27 cellular contexts compared by ENCODE assay signal in genomic region chr3:196177567-196177966, GRCh38. TPM values are rescaled to one million over a fixed set of nuclear protein-coding genes. Genes with fewer than 3 reads are reported as not detected.
A peak's percentile ranks its signal among the peaks of the same experiment; 100 is the strongest.
DNase-seq lines count a peak whose midpoint lies in the region; ATAC-seq and TF ChIP-seq lines count a peak whose summit lies in the region.
"Had no signal": no experiment of that assay in that cellular context is flagged by ENCODE, and none has a peak within 500 bp of the region (broad histone marks: within the 10 kb centered on the region; RNA-seq: fewer than 3 reads in every experiment).

No MANE protein-coding gene starts in this region.

- H3K4me3 Mint-ChIP-seq in activated CD4-positive, alpha-beta T cell treated with anti-CD3 and anti-CD28 coated beads, Interleukin-2, amount 10 ng/mL, durations not matched to agents 24 days and 14 days, result no peak overlapping the region
- no peak overlapping the region; the same call in 2 of the 3 replicates for H3K4me3 Mint-ChIP-seq in GM23338
- no peak overlapping the region for H3K4me3 Mint-ChIP-seq in chondrocyte (ENCODE audit: unreplicated experiment)
- H3K4me3 Mint-ChIP-seq: activated naive CD4-positive, alpha-beta T cell treated with anti-CD3 and anti-CD28 coated beads, Interleukin-2, amount 50 U/mL, for 24 hours; activated T-cell treated with anti-CD3 and anti-CD28 coated beads, Interleukin-2, amount 50 U/mL, for 4 hours; central memory CD8-positive, alpha-beta T cell had no signal

- H3K4me2 ChIP-seq in GM23338, result no peak overlapping the region

- no peak for DNase-seq in activated CD4-positive, alpha-beta T cell treated with anti-CD3 and anti-CD28 coated beads, Interleukin-2, amount 10 ng/mL, durations not matched to agents 24 days and 14 days
- no peak for DNase-seq in activated CD4-positive, alpha-beta T cell treated with anti-CD3 and anti-CD28 coated beads for 1 hour
- DNase-seq in GM23338 (ENCODE audit: low spot score), result no peak
- peak; percentile 59 for DNase-seq in chondrocyte (ENCODE audit: low spot score)
- no peak for DNase-seq in upper lobe of right lung
- DNase-seq: activated T-cell treated with anti-CD3 and anti-CD28 coated beads, Interleukin-2, amount 50 U/mL, for 4 hours; AML-193; DND-41; GOT3; mesenchymal stem cell; naive B cell; NCI-H187; NCI-H526 treated with DMSO at 0.1 percent for 48 hours; substantia nigra; uterus had no signal

- ATAC-seq in GM23338, result no peak; the same call in 1 of the 3 replicates
- ATAC-seq in upper lobe of right lung, result no peak
- no peak for ATAC-seq in HG03457 (IDR thresholded peaks at IDR 0.05; ENCODE audit: unreplicated experiment)
- no peak for ATAC-seq in HG02852 (IDR thresholded peaks at IDR 0.05; ENCODE audit: unreplicated experiment)
- ATAC-seq: activated T-cell treated with anti-CD3 and anti-CD28 coated beads, Interleukin-2, amount 50 U/mL, for 4 hours had no signal

- no peaks in the 10 kb centered on the region for H3K27me3 Mint-ChIP-seq in activated CD4-positive, alpha-beta T cell treated with anti-CD3 and anti-CD28 coated beads, Interleukin-2, amount 10 ng/mL, durations not matched to agents 24 days and 14 days
- H3K27me3 Mint-ChIP-seq in GM23338 (ENCODE audit: insufficient read depth, low read depth, poor library complexity) (no peaks in the 10 kb centered on the region), chondrocyte (ENCODE audit: low read depth) (peaks cover 2% of the 10 kb centered on the region)
- H3K27me3 Mint-ChIP-seq: activated naive CD4-positive, alpha-beta T cell treated with anti-CD3 and anti-CD28 coated beads, Interleukin-2, amount 50 U/mL, for 24 hours; central memory CD8-positive, alpha-beta T cell; naive B cell had no signal

- intact Hi-C loops in activated CD4-positive, alpha-beta T cell treated with anti-CD3 and anti-CD28 coated beads, Interleukin-2, amount 10 ng/mL, durations not matched to agents 24 days and 14 days (cut with micrococcal nuclease), result no loop called here
- intact Hi-C loops in upper lobe of right lung (cut with DNase I), result no loop called here

- H4K20me1 ChIP-seq in GM23338 (replicated peaks; ENCODE audit: insufficient read depth), result no peaks in the 10 kb centered on the region

- TF ChIP-seq CTCF in GM23338 (conservative IDR thresholded peaks at IDR 0.05; ENCODE audit: low read depth in 2 of 2), result no peak
- TF ChIP-seq CTCF in chondrocyte (IDR thresholded peaks at IDR 0.05), result no peak
- TF ChIP-seq CTCF in upper lobe of right lung (IDR thresholded peaks at IDR 0.05), result no peak

- peak overlapping the region; percentile 32 to 60 for H3K9ac ChIP-seq in mucosa of rectum (ENCODE audit: low read depth in 1 of 2, low read length in 2 of 2)

- H3K27ac ChIP-seq in GM23338 (ENCODE audit: low read depth) (no peak overlapping the region), mucosa of rectum (ENCODE audit: low read depth in 2 of 2, low read length in 2 of 2) (peak overlapping the region; percentile 81 to 86), upper lobe of right lung (no peak overlapping the region)
- H3K27ac ChIP-seq: SJSA1, uterus, VCaP had no signal

- H3K36me3 Mint-ChIP-seq in activated CD4-positive, alpha-beta T cell treated with anti-CD3 and anti-CD28 coated beads, Interleukin-2, amount 10 ng/mL, durations not matched to agents 24 days and 14 days (ENCODE audit: low read depth), result peaks cover 2% of the 10 kb centered on the region
- H3K36me3 Mint-ChIP-seq in GM23338 (ENCODE audit: low read depth) (no peaks in the 10 kb centered on the region), chondrocyte (ENCODE audit: low read depth) (no peaks in the 10 kb centered on the region)
- H3K36me3 Mint-ChIP-seq: activated naive CD4-positive, alpha-beta T cell treated with anti-CD3 and anti-CD28 coated beads, Interleukin-2, amount 50 U/mL, for 24 hours; naive B cell had no signal

- H3K4me3 ChIP-seq in GM23338, result no peak overlapping the region
- peak overlapping the region; percentile 38 to 44 for H3K4me3 ChIP-seq in mucosa of rectum (ENCODE audit: low read length in 2 of 2)
- no peak overlapping the region for H3K4me3 ChIP-seq in upper lobe of right lung
- H3K4me3 ChIP-seq: SJSA1, skin epidermis, uterus had no signal

- H3K27me3 ChIP-seq in GM23338 (ENCODE audit: insufficient read depth) (no peaks in the 10 kb centered on the region), mucosa of rectum (ENCODE audit: control insufficient read depth in 2 of 2, insufficient read depth in 2 of 2, low read length in 2 of 2) (no peaks in the 10 kb centered on the region), upper lobe of right lung (no peaks in the 10 kb centered on the region)
- H3K27me3 ChIP-seq: uterus had no signal

- H3K9me2 ChIP-seq in GM23338 (ENCODE audit: insufficient read depth), result no peaks in the 10 kb centered on the region

- no peaks in the 10 kb centered on the region for H3K9me3 Mint-ChIP-seq in activated CD4-positive, alpha-beta T cell treated with anti-CD3 and anti-CD28 coated beads, Interleukin-2, amount 10 ng/mL, durations not matched to agents 24 days and 14 days
- H3K9me3 Mint-ChIP-seq in GM23338 (no peaks in the 10 kb centered on the region), chondrocyte (ENCODE audit: low read depth) (no peaks in the 10 kb centered on the region)
- H3K9me3 Mint-ChIP-seq: activated naive CD4-positive, alpha-beta T cell treated with anti-CD3 and anti-CD28 coated beads, Interleukin-2, amount 50 U/mL, for 24 hours; activated T-cell treated with anti-CD3 and anti-CD28 coated beads, Interleukin-2, amount 50 U/mL, for 4 hours; central memory CD8-positive, alpha-beta T cell; naive B cell had no signal

- peak overlapping the region; percentile 4; the same call in 1 of the 2 replicates for H2AFZ ChIP-seq in GM23338

- peaks cover 15% of the 10 kb centered on the region for H3K4me1 ChIP-seq in GM23338 (ENCODE audit: insufficient read depth)
- H3K4me1 ChIP-seq in mucosa of rectum (ENCODE audit: control insufficient read depth in 2 of 2, insufficient read depth in 2 of 2, low read length in 2 of 2), result peaks cover 22 to 35% of the 10 kb centered on the region in 2 donors
- H3K4me1 ChIP-seq in upper lobe of right lung, result no peaks in the 10 kb centered on the region
- H3K4me1 ChIP-seq: SJSA1, uterus had no signal

- H3F3A ChIP-seq in GM23338 (replicated peaks; ENCODE audit: low read depth), result no peaks in the 10 kb centered on the region

- H3K79me2 ChIP-seq in GM23338 (replicated peaks; ENCODE audit: insufficient read depth), result no peaks in the 10 kb centered on the region

- no peaks in the 10 kb centered on the region for H3K9me3 ChIP-seq in mucosa of rectum (ENCODE audit: control insufficient read depth in 2 of 2, low read length in 2 of 2)
- no peaks in the 10 kb centered on the region for H3K9me3 ChIP-seq in upper lobe of right lung
- H3K9me3 ChIP-seq: SJSA1, uterus had no signal

- H3K4me1 Mint-ChIP-seq in activated CD4-positive, alpha-beta T cell treated with anti-CD3 and anti-CD28 coated beads, Interleukin-2, amount 10 ng/mL, durations not matched to agents 24 days and 14 days, result peaks cover 37% of the 10 kb centered on the region
- H3K4me1 Mint-ChIP-seq in GM23338 (peaks cover 22% of the 10 kb centered on the region), chondrocyte (ENCODE audit: low read depth) (peaks cover 7% of the 10 kb centered on the region)

- H3K36me3 ChIP-seq in GM23338 (ENCODE audit: insufficient read depth) (no peaks in the 10 kb centered on the region), mucosa of rectum (ENCODE audit: control insufficient read depth in 2 of 2, insufficient read depth in 2 of 2, low read length in 2 of 2) (no peaks in the 10 kb centered on the region), upper lobe of right lung (no peaks in the 10 kb centered on the region)
- H3K36me3 ChIP-seq: SJSA1, uterus had no signal

- H3K27ac Mint-ChIP-seq in activated CD4-positive, alpha-beta T cell treated with anti-CD3 and anti-CD28 coated beads, Interleukin-2, amount 10 ng/mL, durations not matched to agents 24 days and 14 days, result peak overlapping the region; percentile 74
- H3K27ac Mint-ChIP-seq in GM23338, result no peak overlapping the region
- H3K27ac Mint-ChIP-seq in chondrocyte (ENCODE audit: unreplicated experiment), result no peak overlapping the region
- H3K27ac Mint-ChIP-seq: activated naive CD4-positive, alpha-beta T cell treated with anti-CD3 and anti-CD28 coated beads, Interleukin-2, amount 50 U/mL, for 24 hours had no signal

TF ChIP-seq in GM23338, 12 proteins besides CTCF, POLR2A, EP300 and RAD21 (continues in another document):
- TF ChIP-seq, protein P1, sequence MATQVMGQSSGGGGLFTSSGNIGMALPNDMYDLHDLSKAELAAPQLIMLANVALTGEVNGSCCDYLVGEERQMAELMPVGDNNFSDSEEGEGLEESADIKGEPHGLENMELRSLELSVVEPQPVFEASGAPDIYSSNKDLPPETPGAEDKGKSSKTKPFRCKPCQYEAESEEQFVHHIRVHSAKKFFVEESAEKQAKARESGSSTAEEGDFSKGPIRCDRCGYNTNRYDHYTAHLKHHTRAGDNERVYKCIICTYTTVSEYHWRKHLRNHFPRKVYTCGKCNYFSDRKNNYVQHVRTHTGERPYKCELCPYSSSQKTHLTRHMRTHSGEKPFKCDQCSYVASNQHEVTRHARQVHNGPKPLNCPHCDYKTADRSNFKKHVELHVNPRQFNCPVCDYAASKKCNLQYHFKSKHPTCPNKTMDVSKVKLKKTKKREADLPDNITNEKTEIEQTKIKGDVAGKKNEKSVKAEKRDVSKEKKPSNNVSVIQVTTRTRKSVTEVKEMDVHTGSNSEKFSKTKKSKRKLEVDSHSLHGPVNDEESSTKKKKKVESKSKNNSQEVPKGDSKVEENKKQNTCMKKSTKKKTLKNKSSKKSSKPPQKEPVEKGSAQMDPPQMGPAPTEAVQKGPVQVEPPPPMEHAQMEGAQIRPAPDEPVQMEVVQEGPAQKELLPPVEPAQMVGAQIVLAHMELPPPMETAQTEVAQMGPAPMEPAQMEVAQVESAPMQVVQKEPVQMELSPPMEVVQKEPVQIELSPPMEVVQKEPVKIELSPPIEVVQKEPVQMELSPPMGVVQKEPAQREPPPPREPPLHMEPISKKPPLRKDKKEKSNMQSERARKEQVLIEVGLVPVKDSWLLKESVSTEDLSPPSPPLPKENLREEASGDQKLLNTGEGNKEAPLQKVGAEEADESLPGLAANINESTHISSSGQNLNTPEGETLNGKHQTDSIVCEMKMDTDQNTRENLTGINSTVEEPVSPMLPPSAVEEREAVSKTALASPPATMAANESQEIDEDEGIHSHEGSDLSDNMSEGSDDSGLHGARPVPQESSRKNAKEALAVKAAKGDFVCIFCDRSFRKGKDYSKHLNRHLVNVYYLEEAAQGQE (IDR thresholded peaks at IDR 0.05; ENCODE audit: unreplicated experiment), result no peak

RNA-seq across cellular contexts. Expression of gene ZDHHC19, which starts 33.6 kb away (rescaled TPM):
- total RNA-seq in activated CD4-positive, alpha-beta T cell treated with anti-CD3 and anti-CD28 coated beads, Interleukin-2, amount 10 ng/mL, durations not matched to agents 24 days and 14 days, result not detected in 2 replicates
- total RNA-seq in GM23338 (2014; rRNA removed; shearing (Covaris generic)), result 1.3 TPM in 1 of 2 replicates, not detected in the other
- 15.4 and 15.7 TPM in 2 replicates for polyA plus RNA-seq in GM23338 (2016; fragmentation: Nextera tagmentation; extraction: Ambion mirVana)
- not detected in 3 replicates for total RNA-seq in chondrocyte
- not detected for total RNA-seq in upper lobe of right lung
- total RNA-seq: activated T-cell treated with anti-CD3 and anti-CD28 coated beads, Interleukin-2, amount 50 U/mL, for 4 hours; astrocyte; LHCN-M2; omental fat pad; SJSA1; T-helper 2 cell treated with Interferon-gamma antibody and Interleukin-4, amounts not matched to agents 100 ng/mL and 5 ng/mL, for 36 hours had no signal

RNA-seq across cellular contexts. Expression of gene SLC51A, which starts 38.8 kb away (rescaled TPM):
- total RNA-seq in activated CD4-positive, alpha-beta T cell treated with anti-CD3 and anti-CD28 coated beads, Interleukin-2, amount 10 ng/mL, durations not matched to agents 24 days and 14 days, result not detected in 2 replicates
- 4.0 and 4.5 TPM in 2 replicates for total RNA-seq in GM23338 (2014; rRNA removed; shearing (Covaris generic))
- 6.7 and 7.1 TPM in 2 replicates for polyA plus RNA-seq in GM23338 (2016; fragmentation: Nextera tagmentation; extraction: Ambion mirVana)
- total RNA-seq in chondrocyte, result not detected in 3 replicates
- not detected for total RNA-seq in upper lobe of right lung
- total RNA-seq: activated T-cell treated with anti-CD3 and anti-CD28 coated beads, Interleukin-2, amount 50 U/mL, for 4 hours; astrocyte; LHCN-M2; SJSA1; T-helper 2 cell treated with Interferon-gamma antibody and Interleukin-4, amounts not matched to agents 100 ng/mL and 5 ng/mL, for 36 hours had no signal

Comparison
In these comparisons a context has a peak if more than half of its experiments do, and no peak if none do; other contexts are left out.
1. H3K27ac ChIP-seq: peak in mucosa of rectum (2 of 2); none in GM23338 (single experiment) and upper lobe of right lung (single experiment).
2. H3K4me3 ChIP-seq: peak in mucosa of rectum (2 of 2); none in GM23338 (single experiment) and upper lobe of right lung (single experiment).